ENCODE assay signal across 8 cellular contexts in the genomic region with DNA sequence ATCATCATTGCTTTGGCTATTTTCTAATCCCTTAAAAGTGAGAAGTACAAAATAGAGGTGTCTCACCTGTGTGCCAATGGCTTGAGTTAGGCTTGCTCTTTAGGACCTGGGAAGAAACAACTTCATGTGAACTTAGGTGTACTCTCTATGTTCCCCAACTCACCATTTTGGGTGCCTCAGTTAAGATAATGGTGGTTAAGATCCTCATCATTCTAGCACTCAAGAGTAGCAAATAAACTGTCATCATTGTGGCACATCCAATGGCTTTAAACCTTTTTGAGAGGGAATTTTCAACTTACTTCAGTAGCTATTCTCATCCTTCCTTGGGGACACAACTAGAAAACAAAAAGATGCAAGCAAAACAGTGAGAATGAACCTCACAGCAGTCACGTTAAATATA. TPM values are rescaled to one million over a fixed set of nuclear protein-coding genes. Genes with fewer than 3 reads are reported as not detected.
DNase-seq lines count a peak whose midpoint lies in the region; ATAC-seq, FAIRE-seq and TF ChIP-seq lines count a peak whose summit lies in the region.

No MANE protein-coding gene starts in this region.

- intact Hi-C loops in CD4-positive, alpha-beta T cell (cut with DNase I, micrococcal nuclease) = loop anchor here (2.0 to 5.0 kb wide), 4 partner anchors 154 to 1131 kb away; partner anchors contain the start of genes CACYBP (in 1 of the 2), KLHL20 (in 1 of the 2) and PRDX6 (in 1 of the 2)
- intact Hi-C loops in naive thymus-derived CD4-positive, alpha-beta T cell (cut with micrococcal nuclease) = loop anchor here (5.0 kb wide), 4 partner anchors 66 to 1424 kb away; partner anchors contain the start of genes KIAA0040 (in 1 of the 2) and PIGC (in 1 of the 2)

- no peak for TF ChIP-seq CTCF in CD4-positive, alpha-beta T cell (IDR thresholded peaks at IDR 0.05)
- TF ChIP-seq CTCF in LNCaP clone FGC (IDR thresholded peaks at IDR 0.05; ENCODE audit: control insufficient read depth, extremely low read depth, insufficient read depth) = no peak
- no peak for TF ChIP-seq CTCF in chondrocyte (IDR thresholded peaks at IDR 0.05)

- H3K27me3 Mint-ChIP-seq in CD4-positive, alpha-beta T cell = no peaks in the 10 kb centered on the region
- H3K27me3 Mint-ChIP-seq in chondrocyte (ENCODE audit: low read depth) = no peaks in the 10 kb centered on the region
- H3K27me3 Mint-ChIP-seq in naive thymus-derived CD4-positive, alpha-beta T cell = peaks cover 0 to 4% (median 0%) of the 10 kb centered on the region in 5 donors

- H3K27me3 ChIP-seq in CD4-positive, alpha-beta T cell (ENCODE audit: control insufficient read depth, insufficient read depth, low read length) = no peaks in the 10 kb centered on the region
- no peaks in the 10 kb centered on the region for H3K27me3 ChIP-seq in naive thymus-derived CD4-positive, alpha-beta T cell (ENCODE audit: control insufficient read depth in 2 of 2, insufficient read depth in 2 of 2, low read length in 2 of 2)

- peaks cover 3 to 59% (median 19%) of the 10 kb centered on the region in 3 experiments for H3K36me3 ChIP-seq in naive thymus-derived CD4-positive, alpha-beta T cell (ENCODE audit: control insufficient read depth in 2 of 3, insufficient read depth in 3 of 3, low read length in 3 of 3)

- H3K4me3 Mint-ChIP-seq in CD4-positive, alpha-beta T cell = peak overlapping the region; percentile 93
- H3K4me3 Mint-ChIP-seq in chondrocyte (ENCODE audit: unreplicated experiment) = peak overlapping the region; percentile 91
- peak overlapping the region; percentile 92 to 98 (median 95) for H3K4me3 Mint-ChIP-seq in naive thymus-derived CD4-positive, alpha-beta T cell

- H3K9me3 Mint-ChIP-seq in CD4-positive, alpha-beta T cell = no peaks in the 10 kb centered on the region
- H3K9me3 Mint-ChIP-seq in chondrocyte (ENCODE audit: low read depth) = no peaks in the 10 kb centered on the region
- H3K9me3 Mint-ChIP-seq in naive thymus-derived CD4-positive, alpha-beta T cell = peaks cover 0 to 5% (median 0%) of the 10 kb centered on the region in 11 donors

- no peak for FAIRE-seq in HTR-8/SVneo (lab: Jason Lieb, UNC)

- no peak for ATAC-seq in CD4-positive, alpha-beta T cell (ENCODE audit: poor library complexity)
- no peak for ATAC-seq in naive thymus-derived CD4-positive, alpha-beta T cell

- POLR2A ChIA-PET in CD4-positive, alpha-beta T cell (lab: Charles Lee) = interaction anchor here (1.2 to 7.9 kb wide), 5 partner anchors 14 to 1133 kb away, joined by 4 to 96 read pairs (median 7); partner anchors contain the start of genes CACYBP, CENPL, DARS2 and RC3H1
- POLR2A ChIA-PET in naive thymus-derived CD4-positive, alpha-beta T cell (lab: Charles Lee) = interaction anchor here (1.2 to 3.5 kb wide), 3 partner anchors 12 to 294 kb away, joined by 5 to 16 read pairs (median 9); partner anchors contain the start of genes DARS2 and RABGAP1L

- peaks cover 42 to 55% of the 10 kb centered on the region in 2 donors for H3K4me1 ChIP-seq in naive thymus-derived CD4-positive, alpha-beta T cell (ENCODE audit: control insufficient read depth in 2 of 2, insufficient read depth in 2 of 2, low read length in 2 of 2)

- peak overlapping the region; percentile 96 for H3K27ac ChIP-seq in CD4-positive, alpha-beta T cell (ENCODE audit: low read depth, low read length)
- peak overlapping the region; percentile 73 for H3K27ac ChIP-seq in naive thymus-derived CD4-positive, alpha-beta T cell (ENCODE audit: low read depth, low read length)

- peaks cover 76% of the 10 kb centered on the region for H3K4me1 Mint-ChIP-seq in CD4-positive, alpha-beta T cell (ENCODE audit: low read depth)
- peaks cover 53% of the 10 kb centered on the region for H3K4me1 Mint-ChIP-seq in chondrocyte (ENCODE audit: low read depth)
- peaks cover 43 to 71% (median 63%) of the 10 kb centered on the region in 7 donors for H3K4me1 Mint-ChIP-seq in naive thymus-derived CD4-positive, alpha-beta T cell

- CTCF ChIA-PET in CD4-positive, alpha-beta T cell (lab: Charles Lee) = no interaction called here
- CTCF ChIA-PET in naive thymus-derived CD4-positive, alpha-beta T cell (lab: Charles Lee) = no interaction called here

- H3K4me3 ChIP-seq in LNCaP clone FGC (ENCODE audit: low read depth, low read length) = peak overlapping the region; percentile 92
- peak overlapping the region; percentile 88 for H3K4me3 ChIP-seq in naive thymus-derived CD4-positive, alpha-beta T cell (ENCODE audit: low read length)

- DNase-seq in CD4-positive, alpha-beta T cell = no peak
- DNase-seq in LNCaP clone FGC (ENCODE audit: low read depth) (no peak), chondrocyte (ENCODE audit: low spot score) (no peak), AG08396 (ENCODE audit: low spot score) (no peak), HuH-7.5 (ENCODE audit: low spot score) (no peak), NCI-H774 (lab: John Stamatoyannopoulos, UW) (no peak), HTR-8/SVneo (ENCODE audit: insufficient read length, low spot score) (no peak)
- no peak for DNase-seq in naive thymus-derived CD4-positive, alpha-beta T cell

- peak overlapping the region; percentile 95 for H3K27ac Mint-ChIP-seq in CD4-positive, alpha-beta T cell
- H3K27ac Mint-ChIP-seq in chondrocyte (ENCODE audit: unreplicated experiment) = peak overlapping the region; percentile 98
- H3K27ac Mint-ChIP-seq in naive thymus-derived CD4-positive, alpha-beta T cell = peak overlapping the region; percentile 85 to 99 (median 97)

- H3K36me3 Mint-ChIP-seq in CD4-positive, alpha-beta T cell (ENCODE audit: low read depth) = peaks cover 84% of the 10 kb centered on the region
- H3K36me3 Mint-ChIP-seq in chondrocyte (ENCODE audit: low read depth) = peaks cover 41% of the 10 kb centered on the region
- peaks cover 16 to 52% (median 43%) of the 10 kb centered on the region in 5 donors for H3K36me3 Mint-ChIP-seq in naive thymus-derived CD4-positive, alpha-beta T cell

- H3K9me3 ChIP-seq in CD4-positive, alpha-beta T cell (ENCODE audit: control insufficient read depth, low read length) = no peaks in the 10 kb centered on the region
- no peaks in the 10 kb centered on the region for H3K9me3 ChIP-seq in naive thymus-derived CD4-positive, alpha-beta T cell (ENCODE audit: control insufficient read depth in 2 of 3, low read length in 3 of 3)

RNA-seq across cellular contexts. Expression of gene GAS5, which starts 1.3 kb away (rescaled TPM):
- 100 to 1,000 TPM; 865 to 867 TPM for total RNA-seq in CD4-positive, alpha-beta T cell
- 190 to 340 TPM (median 307 TPM) in 3 replicates for total RNA-seq in chondrocyte
- total RNA-seq in naive thymus-derived CD4-positive, alpha-beta T cell = 100 to 1,000 TPM; 371 to 954 (median 885) TPM
- 100 to 1,000 TPM; 493 to 676 TPM for polyA plus RNA-seq in naive thymus-derived CD4-positive, alpha-beta T cell

RNA-seq across cellular contexts. Expression of gene ZBTB37, which starts 1.7 kb away (rescaled TPM):
- 10 to 100 TPM; 15.1 to 16.0 TPM for total RNA-seq in CD4-positive, alpha-beta T cell
- total RNA-seq in chondrocyte = 11.0 to 13.8 TPM (median 13.7 TPM) in 3 replicates
- 10 to 100 TPM; 12.7 to 30.3 (median 21.7) TPM for total RNA-seq in naive thymus-derived CD4-positive, alpha-beta T cell
- 1 to 10 TPM; 2.1 to 3.2 TPM for polyA plus RNA-seq in naive thymus-derived CD4-positive, alpha-beta T cell

RNA-seq across cellular contexts. Expression of gene CENPL, which starts 41.8 kb away (rescaled TPM):
- total RNA-seq in CD4-positive, alpha-beta T cell = 1 to 10 TPM; 3.8 to 4.7 TPM
- total RNA-seq in chondrocyte = 8.2 to 10.9 TPM (median 9.6 TPM) in 3 replicates
- total RNA-seq in naive thymus-derived CD4-positive, alpha-beta T cell = 10 to 100 TPM in 2 of 5 experiments, 1 to 10 TPM in 3; 5.2 to 25.1 (median 9.5) TPM
- polyA plus RNA-seq in naive thymus-derived CD4-positive, alpha-beta T cell = 1 to 10 TPM; 5.1 to 6.9 TPM

RNA-seq across cellular contexts. Expression of gene DARS2, which starts 42.0 kb away (rescaled TPM):
- 1 to 10 TPM; 1.7 TPM for total RNA-seq in CD4-positive, alpha-beta T cell
- total RNA-seq in chondrocyte = 9.5 to 12.7 TPM (median 9.5 TPM) in 3 replicates
- total RNA-seq in naive thymus-derived CD4-positive, alpha-beta T cell = 10 to 100 TPM in 3 of 5 experiments, 1 to 10 TPM in 2; 3.6 to 26.0 (median 13.5) TPM
- polyA plus RNA-seq in naive thymus-derived CD4-positive, alpha-beta T cell = 10 to 100 TPM in 1 of 2 donors, 1 to 10 TPM in 1; 9.2 to 13.2 TPM

RNA-seq across cellular contexts. Expression of gene SERPINC1, which starts 50.7 kb away (rescaled TPM):
- total RNA-seq in CD4-positive, alpha-beta T cell = not detected
- total RNA-seq in chondrocyte = 0.22 to 0.51 TPM in 2 of 3 replicates, not detected in the other
- under 1 TPM in 1 of 5 experiments, not detected in 4; 0.32 TPM for total RNA-seq in naive thymus-derived CD4-positive, alpha-beta T cell
- polyA plus RNA-seq in naive thymus-derived CD4-positive, alpha-beta T cell = under 1 TPM in 1 of 2 donors, not detected in 1; 0.25 TPM
